ENCODE assay signal across 8 cellular contexts in the genomic region with DNA sequence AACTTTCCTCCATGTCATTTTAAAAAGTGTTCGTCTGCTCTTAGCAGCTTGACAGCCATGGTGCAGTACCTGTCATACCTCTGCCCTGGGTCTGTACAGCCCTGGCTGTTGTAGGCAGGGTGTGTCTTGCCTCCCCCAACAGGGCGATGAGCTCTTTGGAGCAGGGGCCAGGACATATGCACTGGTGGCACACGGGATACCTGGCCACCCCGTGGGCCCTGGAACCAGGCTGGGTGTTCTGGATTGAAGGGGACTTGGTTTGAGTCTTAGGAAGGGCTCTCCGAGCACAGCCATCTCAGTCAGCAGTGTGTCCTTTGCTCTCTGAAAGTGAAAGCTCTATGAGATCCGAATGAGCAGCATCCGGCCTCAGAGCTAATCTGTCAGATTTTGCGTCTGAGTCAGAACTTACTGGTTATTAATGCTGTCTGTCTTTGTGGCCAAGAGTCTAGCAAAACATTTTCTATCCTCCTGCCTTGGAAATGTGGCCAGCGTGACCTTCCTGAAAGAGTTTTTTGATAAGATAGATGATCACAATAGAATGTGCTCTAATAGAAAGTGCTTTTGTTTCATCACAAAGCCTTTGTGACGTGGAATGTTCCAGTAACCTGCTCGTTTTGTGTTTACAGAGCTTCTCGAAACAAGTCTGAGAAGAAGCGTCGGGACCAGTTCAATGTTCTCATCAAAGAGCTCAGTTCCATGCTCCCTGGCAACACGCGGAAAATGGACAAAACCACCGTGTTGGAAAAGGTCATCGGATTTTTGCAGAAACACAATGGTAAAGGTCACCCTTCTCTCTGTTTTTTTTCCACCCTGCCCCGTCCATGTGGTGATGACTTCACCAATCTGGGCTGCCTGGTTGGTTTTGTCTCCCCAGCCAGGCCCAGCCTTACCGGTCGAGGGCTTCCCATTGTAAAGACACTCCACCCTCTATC.
DNase-seq lines count a peak whose midpoint lies in the region; ATAC-seq and TF ChIP-seq lines count a peak whose summit lies in the region.

No MANE protein-coding gene starts in this region.

- TF ChIP-seq CTCF in GM10248 (IDR thresholded peaks at IDR 0.05; ENCODE audit: control extremely low read depth, extremely low read depth, low read depth, missing control alignments), result no peak

- no peaks in the 10 kb centered on the region for H3K9me3 ChIP-seq in skeletal muscle satellite cell (replicated peaks; ENCODE audit: low read length)

- ATAC-seq in HG02678 (IDR thresholded peaks at IDR 0.05; ENCODE audit: unreplicated experiment) (peak; percentile 98), HG03097 (IDR thresholded peaks at IDR 0.05; ENCODE audit: low FRiP score, unreplicated experiment) (no peak)

- CTCF ChIA-PET in GM10248 (lab: Yijun Ruan, JAX), result interaction anchor here (1.3 to 2.7 kb wide), 2 partner anchors 10 to 12 kb away, joined by 5 to 7 read pairs; no protein-coding TSS in a partner anchor

- H3K4me2 ChIP-seq in skeletal muscle satellite cell (ENCODE audit: low read length), result peak overlapping the region; percentile 90

- H3K36me3 ChIP-seq in skeletal muscle satellite cell (ENCODE audit: insufficient read depth, low read length), result peaks cover 23% of the 10 kb centered on the region

- peaks cover 16% of the 10 kb centered on the region for H3K4me1 ChIP-seq in skeletal muscle satellite cell (ENCODE audit: control insufficient read depth, insufficient read depth, low read length)

- POLR2A ChIA-PET in GM10248 (lab: Yijun Ruan, JAX), result interaction anchor here (0.6 kb wide), 1 partner anchor 355 kb away, joined by 5 read pairs; no protein-coding TSS in a partner anchor

- DNase-seq in GM10248 (ENCODE audit: extremely low spot score), result peak; percentile 58
- DNase-seq in activated T-cell treated with anti-CD3 and anti-CD28 coated beads, Interleukin-2, amount 50 U/mL, for 1 hour, result peak; percentile 42
- DNase-seq in globus pallidus (ENCODE audit: low spot score), result peak; percentile 25
- no peak for DNase-seq in SHP77 treated with DMSO at 0.1 percent for 48 hours (lab: John Stamatoyannopoulos, UW)
- no peak for DNase-seq in NCI-H345 (lab: John Stamatoyannopoulos, UW)

- no peaks in the 10 kb centered on the region for H3K27me3 ChIP-seq in skeletal muscle satellite cell (ENCODE audit: control insufficient read depth, insufficient read depth, low read length)

- peak overlapping the region; percentile 66 for H3K4me3 ChIP-seq in skeletal muscle satellite cell (ENCODE audit: low read length)

- peak overlapping the region; percentile 73 for H3K9ac ChIP-seq in skeletal muscle satellite cell (ENCODE audit: low read depth, low read length)

Comparison
In these comparisons a context has a peak if more than half of its experiments do, and no peak if none do; other contexts are left out.
1. DNase-seq: peak in GM10248 (single experiment), activated T-cell treated with anti-CD3 and anti-CD28 coated beads, Interleukin-2, amount 50 U/mL, for 1 hour (single experiment) and globus pallidus (single experiment); none in SHP77 treated with DMSO at 0.1 percent for 48 hours (single experiment) and NCI-H345 (single experiment).